ENCODE assay signal across 1 cellular context in the genomic region with DNA sequence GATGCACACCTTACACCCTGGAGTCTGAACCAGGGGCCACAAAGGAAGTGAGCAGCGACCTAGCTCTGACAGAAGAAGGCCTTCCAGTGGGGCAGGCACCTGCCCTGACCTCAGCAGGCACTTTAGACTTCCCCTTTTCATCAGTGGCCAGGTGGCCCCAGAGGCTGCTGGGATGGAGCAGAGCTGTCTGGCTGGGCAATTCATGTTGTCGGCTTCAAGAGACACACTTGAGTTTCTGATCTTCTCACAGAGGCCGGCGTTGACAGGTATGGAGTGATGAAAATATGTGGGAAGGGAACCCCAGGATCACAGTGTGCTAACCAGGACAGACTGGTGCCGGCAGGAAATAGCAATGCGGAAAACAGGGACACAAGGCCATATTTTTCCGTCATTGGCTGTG.
TF ChIP-seq lines count a peak whose summit lies in the region.

No MANE protein-coding gene starts in this region.

TF ChIP-seq in H1, 55 proteins besides CTCF, POLR2A, EP300 and RAD21 (continued from another document):
- TF ChIP-seq CHD7 (IDR thresholded peaks at IDR 0.05; ENCODE audit: insufficient replicate concordance, low read length) (no peak), BRCA1 (IDR thresholded peaks at IDR 0.05; ENCODE audit: low read depth, low read length) (no peak), EZH2 (IDR thresholded peaks at IDR 0.05; ENCODE audit: low read depth, low read length, severe bottlenecking) (no peak), GTF2F1 (IDR thresholded peaks at IDR 0.05; ENCODE audit: borderline replicate concordance, low read depth, low read length) (no peak), RNF2 (IDR thresholded peaks at IDR 0.05; ENCODE audit: borderline replicate concordance, low read depth, low read length, missing control alignments, poor library complexity, severe bottlenecking) (no peak), TBP (IDR thresholded peaks at IDR 0.05; ENCODE audit: low read depth, low read length) (no peak)
